ENCODE assay signal across 1 cellular context in the genomic region with DNA sequence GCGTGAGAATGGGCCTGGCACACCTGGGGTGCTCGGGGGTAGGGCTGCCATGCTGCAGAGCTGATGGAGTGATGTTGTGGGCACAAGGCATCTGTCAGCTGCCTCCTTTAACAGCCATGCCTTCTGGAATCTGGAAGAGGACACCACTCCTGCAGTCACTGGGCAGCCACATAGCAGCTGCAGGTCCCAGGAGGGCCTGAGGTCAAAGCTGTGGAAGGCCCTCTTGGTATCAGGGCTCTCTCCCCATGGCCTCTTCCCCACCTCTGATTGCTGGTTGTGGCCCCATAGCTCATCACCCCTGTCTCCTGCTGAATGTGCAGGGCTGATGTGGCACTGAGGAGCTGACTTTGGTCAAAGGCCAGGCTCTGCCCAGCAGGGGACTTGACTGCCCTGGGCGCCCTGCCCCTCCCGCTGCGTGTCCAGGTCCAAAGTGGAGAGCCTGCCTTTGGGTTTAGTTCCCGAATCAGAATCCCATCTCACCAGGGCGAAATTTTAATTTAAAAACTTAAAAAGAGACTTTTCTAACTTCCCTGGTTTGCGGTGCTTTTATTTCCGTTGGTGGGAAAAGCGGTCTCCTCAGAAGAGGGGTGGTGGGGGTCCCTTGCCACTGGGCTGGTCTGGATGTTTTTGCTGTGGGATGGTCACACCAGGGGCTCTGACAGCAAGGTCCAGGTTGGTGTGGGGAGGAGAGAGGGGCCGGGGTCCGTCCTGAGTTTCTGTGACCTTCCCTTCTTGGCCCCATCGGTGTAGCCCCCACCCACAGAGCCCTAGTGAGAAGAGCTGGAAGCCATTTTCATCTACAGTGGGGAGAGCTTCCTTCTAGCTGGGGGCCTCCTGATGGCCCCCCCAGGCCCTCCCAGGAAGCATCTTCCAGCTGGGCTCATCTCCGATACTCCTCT.
TF ChIP-seq lines count a peak whose summit lies in the region.

No MANE protein-coding gene starts in this region.

TF ChIP-seq in GM12878, 131 proteins besides CTCF, POLR2A, EP300 and RAD21 (continued from another document):
- TF ChIP-seq, protein P1, sequence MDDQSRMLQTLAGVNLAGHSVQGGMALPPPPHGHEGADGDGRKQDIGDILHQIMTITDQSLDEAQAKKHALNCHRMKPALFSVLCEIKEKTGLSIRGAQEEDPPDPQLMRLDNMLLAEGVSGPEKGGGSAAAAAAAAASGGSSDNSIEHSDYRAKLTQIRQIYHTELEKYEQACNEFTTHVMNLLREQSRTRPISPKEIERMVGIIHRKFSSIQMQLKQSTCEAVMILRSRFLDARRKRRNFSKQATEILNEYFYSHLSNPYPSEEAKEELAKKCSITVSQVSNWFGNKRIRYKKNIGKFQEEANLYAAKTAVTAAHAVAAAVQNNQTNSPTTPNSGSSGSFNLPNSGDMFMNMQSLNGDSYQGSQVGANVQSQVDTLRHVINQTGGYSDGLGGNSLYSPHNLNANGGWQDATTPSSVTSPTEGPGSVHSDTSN (IDR thresholded peaks at IDR 0.05; ENCODE audit: insufficient replicate concordance, low read depth, low read length), result no peak
- no peak for TF ChIP-seq RFX5 (IDR thresholded peaks at IDR 0.05; ENCODE audit: low read depth, low read length)
- peak; percentile 53; the same call in 1 of the 2 replicates for TF ChIP-seq POLR2AphosphoS2 (IDR thresholded peaks at IDR 0.05; ENCODE audit: low read depth, low read length)
- TF ChIP-seq, protein P2, sequence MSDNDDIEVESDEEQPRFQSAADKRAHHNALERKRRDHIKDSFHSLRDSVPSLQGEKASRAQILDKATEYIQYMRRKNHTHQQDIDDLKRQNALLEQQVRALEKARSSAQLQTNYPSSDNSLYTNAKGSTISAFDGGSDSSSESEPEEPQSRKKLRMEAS (IDR thresholded peaks at IDR 0.05; ENCODE audit: low read depth, low read length), result no peak
- no peak for TF ChIP-seq CHD4 (IDR thresholded peaks at IDR 0.05)
- peak; percentile 74; the same call in 1 of the 3 replicates for TF ChIP-seq POU2F2 (IDR thresholded peaks at IDR 0.05; ENCODE audit: borderline replicate concordance, low read depth, low read length)
- TF ChIP-seq, protein P3, sequence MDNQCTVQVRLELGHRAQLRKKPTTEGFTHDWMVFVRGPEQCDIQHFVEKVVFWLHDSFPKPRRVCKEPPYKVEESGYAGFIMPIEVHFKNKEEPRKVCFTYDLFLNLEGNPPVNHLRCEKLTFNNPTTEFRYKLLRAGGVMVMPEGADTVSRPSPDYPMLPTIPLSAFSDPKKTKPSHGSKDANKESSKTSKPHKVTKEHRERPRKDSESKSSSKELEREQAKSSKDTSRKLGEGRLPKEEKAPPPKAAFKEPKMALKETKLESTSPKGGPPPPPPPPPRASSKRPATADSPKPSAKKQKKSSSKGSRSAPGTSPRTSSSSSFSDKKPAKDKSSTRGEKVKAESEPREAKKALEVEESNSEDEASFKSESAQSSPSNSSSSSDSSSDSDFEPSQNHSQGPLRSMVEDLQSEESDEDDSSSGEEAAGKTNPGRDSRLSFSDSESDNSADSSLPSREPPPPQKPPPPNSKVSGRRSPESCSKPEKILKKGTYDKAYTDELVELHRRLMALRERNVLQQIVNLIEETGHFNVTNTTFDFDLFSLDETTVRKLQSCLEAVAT (IDR thresholded peaks at IDR 0.05), result no peak
- no peak for TF ChIP-seq MYC (IDR thresholded peaks at IDR 0.05; ENCODE audit: insufficient read depth, insufficient read length, insufficient replicate concordance, low read length, severe bottlenecking)
- TF ChIP-seq, protein P4, sequence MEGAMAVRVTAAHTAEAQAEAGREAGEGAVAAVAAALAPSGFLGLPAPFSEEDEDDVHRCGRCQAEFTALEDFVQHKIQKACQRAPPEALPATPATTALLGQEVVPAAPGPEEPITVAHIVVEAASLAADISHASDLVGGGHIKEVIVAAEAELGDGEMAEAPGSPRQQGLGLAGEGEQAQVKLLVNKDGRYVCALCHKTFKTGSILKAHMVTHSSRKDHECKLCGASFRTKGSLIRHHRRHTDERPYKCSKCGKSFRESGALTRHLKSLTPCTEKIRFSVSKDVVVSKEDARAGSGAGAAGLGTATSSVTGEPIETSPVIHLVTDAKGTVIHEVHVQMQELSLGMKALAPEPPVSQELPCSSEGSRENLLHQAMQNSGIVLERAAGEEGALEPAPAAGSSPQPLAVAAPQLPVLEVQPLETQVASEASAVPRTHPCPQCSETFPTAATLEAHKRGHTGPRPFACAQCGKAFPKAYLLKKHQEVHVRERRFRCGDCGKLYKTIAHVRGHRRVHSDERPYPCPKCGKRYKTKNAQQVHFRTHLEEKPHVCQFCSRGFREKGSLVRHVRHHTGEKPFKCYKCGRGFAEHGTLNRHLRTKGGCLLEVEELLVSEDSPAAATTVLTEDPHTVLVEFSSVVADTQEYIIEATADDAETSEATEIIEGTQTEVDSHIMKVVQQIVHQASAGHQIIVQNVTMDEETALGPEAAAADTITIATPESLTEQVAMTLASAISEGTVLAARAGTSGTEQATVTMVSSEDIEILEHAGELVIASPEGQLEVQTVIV (IDR thresholded peaks at IDR 0.05; ENCODE audit: borderline replicate concordance, partially characterized antibody), result no peak
- peak; percentile 85 for TF ChIP-seq YY1 (IDR thresholded peaks at IDR 0.05; ENCODE audit: low read depth, low read length)
- peak; percentile 58; the same call in 1 of the 2 replicates for TF ChIP-seq HDGF (IDR thresholded peaks at IDR 0.05)
- no peak for TF ChIP-seq FOXM1 (IDR thresholded peaks at IDR 0.05; ENCODE audit: low read depth, low read length)
- peak; percentile 65; the same call in 1 of the 2 replicates for TF ChIP-seq CHD1 (IDR thresholded peaks at IDR 0.05; ENCODE audit: low read depth, low read length)
- no peak; the same call in 1 of the 2 replicates for TF ChIP-seq ZBED1 (IDR thresholded peaks at IDR 0.05; ENCODE audit: borderline replicate concordance)
- no peak for TF ChIP-seq MEF2A (IDR thresholded peaks at IDR 0.05; ENCODE audit: insufficient read depth, low read depth, low read length)
- TF ChIP-seq FOXK2 (IDR thresholded peaks at IDR 0.05), result no peak
- peak; percentile 57; the same call in 1 of the 2 replicates for TF ChIP-seq SMAD5 (IDR thresholded peaks at IDR 0.05; ENCODE audit: low read depth)
- TF ChIP-seq, protein P5, sequence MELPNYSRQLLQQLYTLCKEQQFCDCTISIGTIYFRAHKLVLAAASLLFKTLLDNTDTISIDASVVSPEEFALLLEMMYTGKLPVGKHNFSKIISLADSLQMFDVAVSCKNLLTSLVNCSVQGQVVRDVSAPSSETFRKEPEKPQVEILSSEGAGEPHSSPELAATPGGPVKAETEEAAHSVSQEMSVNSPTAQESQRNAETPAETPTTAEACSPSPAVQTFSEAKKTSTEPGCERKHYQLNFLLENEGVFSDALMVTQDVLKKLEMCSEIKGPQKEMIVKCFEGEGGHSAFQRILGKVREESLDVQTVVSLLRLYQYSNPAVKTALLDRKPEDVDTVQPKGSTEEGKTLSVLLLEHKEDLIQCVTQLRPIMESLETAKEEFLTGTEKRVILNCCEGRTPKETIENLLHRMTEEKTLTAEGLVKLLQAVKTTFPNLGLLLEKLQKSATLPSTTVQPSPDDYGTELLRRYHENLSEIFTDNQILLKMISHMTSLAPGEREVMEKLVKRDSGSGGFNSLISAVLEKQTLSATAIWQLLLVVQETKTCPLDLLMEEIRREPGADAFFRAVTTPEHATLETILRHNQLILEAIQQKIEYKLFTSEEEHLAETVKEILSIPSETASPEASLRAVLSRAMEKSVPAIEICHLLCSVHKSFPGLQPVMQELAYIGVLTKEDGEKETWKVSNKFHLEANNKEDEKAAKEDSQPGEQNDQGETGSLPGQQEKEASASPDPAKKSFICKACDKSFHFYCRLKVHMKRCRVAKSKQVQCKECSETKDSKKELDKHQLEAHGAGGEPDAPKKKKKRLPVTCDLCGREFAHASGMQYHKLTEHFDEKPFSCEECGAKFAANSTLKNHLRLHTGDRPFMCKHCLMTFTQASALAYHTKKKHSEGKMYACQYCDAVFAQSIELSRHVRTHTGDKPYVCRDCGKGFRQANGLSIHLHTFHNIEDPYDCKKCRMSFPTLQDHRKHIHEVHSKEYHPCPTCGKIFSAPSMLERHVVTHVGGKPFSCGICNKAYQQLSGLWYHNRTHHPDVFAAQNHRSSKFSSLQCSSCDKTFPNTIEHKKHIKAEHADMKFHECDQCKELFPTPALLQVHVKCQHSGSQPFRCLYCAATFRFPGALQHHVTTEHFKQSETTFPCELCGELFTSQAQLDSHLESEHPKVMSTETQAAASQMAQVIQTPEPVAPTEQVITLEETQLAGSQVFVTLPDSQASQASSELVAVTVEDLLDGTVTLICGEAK (IDR thresholded peaks at IDR 0.05; ENCODE audit: borderline replicate concordance), result no peak
- TF ChIP-seq, protein P6, sequence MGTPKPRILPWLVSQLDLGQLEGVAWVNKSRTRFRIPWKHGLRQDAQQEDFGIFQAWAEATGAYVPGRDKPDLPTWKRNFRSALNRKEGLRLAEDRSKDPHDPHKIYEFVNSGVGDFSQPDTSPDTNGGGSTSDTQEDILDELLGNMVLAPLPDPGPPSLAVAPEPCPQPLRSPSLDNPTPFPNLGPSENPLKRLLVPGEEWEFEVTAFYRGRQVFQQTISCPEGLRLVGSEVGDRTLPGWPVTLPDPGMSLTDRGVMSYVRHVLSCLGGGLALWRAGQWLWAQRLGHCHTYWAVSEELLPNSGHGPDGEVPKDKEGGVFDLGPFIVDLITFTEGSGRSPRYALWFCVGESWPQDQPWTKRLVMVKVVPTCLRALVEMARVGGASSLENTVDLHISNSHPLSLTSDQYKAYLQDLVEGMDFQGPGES (IDR thresholded peaks at IDR 0.05), result no peak
- no peak for TF ChIP-seq JUNB (IDR thresholded peaks at IDR 0.05)
- TF ChIP-seq POLR2AphosphoS5 (IDR thresholded peaks at IDR 0.05; ENCODE audit: low read length), result peak; percentile 92
- TF ChIP-seq YBX1 (IDR thresholded peaks at IDR 0.05), result no peak
- TF ChIP-seq ZNF274 (IDR thresholded peaks at IDR 0.05; ENCODE audit: insufficient read depth, insufficient read length), result no peak
